Comparison of ENCODE assay signal across 1 cellular context in genomic region chr9:126611188-126611587, GRCh38.
TF ChIP-seq lines count a peak whose summit lies in the region.

No MANE protein-coding gene starts in this region.

TF ChIP-seq in SK-N-SH, 30 proteins besides CTCF, POLR2A, EP300 and RAD21:
- TF ChIP-seq SIN3A (IDR thresholded peaks at IDR 0.05; ENCODE audit: borderline replicate concordance, low read depth, low read length) (no peak), TCF12 (IDR thresholded peaks at IDR 0.05) (no peak), FOXJ3 (CRISPR knock-in tag; IDR thresholded peaks at IDR 0.05) (no peak), YY1 (IDR thresholded peaks at IDR 0.05; ENCODE audit: low read depth) (no peak), PBX3 (IDR thresholded peaks at IDR 0.05) (no peak), POLR2AphosphoS5 (IDR thresholded peaks at IDR 0.05; ENCODE audit: low read depth, low read length) (no peak), TEAD4 (IDR thresholded peaks at IDR 0.05; ENCODE audit: borderline replicate concordance, insufficient read depth) (no peak), GATA2 (CRISPR knock-in tag; IDR thresholded peaks at IDR 0.05) (no peak), JUND (IDR thresholded peaks at IDR 0.05) (no peak), IRF3 (IDR thresholded peaks at IDR 0.05; ENCODE audit: low read depth, low read length) (no peak), EZH2phosphoT487 (IDR thresholded peaks at IDR 0.05; ENCODE audit: borderline replicate concordance, low read depth) (no peak), REST (IDR thresholded peaks at IDR 0.05; ENCODE audit: low read depth, low read length) (no peak), RFX5 (IDR thresholded peaks at IDR 0.05; ENCODE audit: low read length) (no peak), NFIC (IDR thresholded peaks at IDR 0.05; ENCODE audit: borderline replicate concordance) (no peak), GABPA (IDR thresholded peaks at IDR 0.05; ENCODE audit: low read depth) (no peak), ZBTB33 (IDR thresholded peaks at IDR 0.05; ENCODE audit: borderline replicate concordance, low read depth) (no peak), TAF1 (IDR thresholded peaks at IDR 0.05; ENCODE audit: borderline replicate concordance, low read depth, low read length) (no peak), USF2 (IDR thresholded peaks at IDR 0.05; ENCODE audit: borderline replicate concordance, low read depth, low read length) (no peak)
- TF ChIP-seq, protein P1, sequence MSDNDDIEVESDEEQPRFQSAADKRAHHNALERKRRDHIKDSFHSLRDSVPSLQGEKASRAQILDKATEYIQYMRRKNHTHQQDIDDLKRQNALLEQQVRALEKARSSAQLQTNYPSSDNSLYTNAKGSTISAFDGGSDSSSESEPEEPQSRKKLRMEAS (IDR thresholded peaks at IDR 0.05; ENCODE audit: low read depth): no peak
